In the genomic region with DNA sequence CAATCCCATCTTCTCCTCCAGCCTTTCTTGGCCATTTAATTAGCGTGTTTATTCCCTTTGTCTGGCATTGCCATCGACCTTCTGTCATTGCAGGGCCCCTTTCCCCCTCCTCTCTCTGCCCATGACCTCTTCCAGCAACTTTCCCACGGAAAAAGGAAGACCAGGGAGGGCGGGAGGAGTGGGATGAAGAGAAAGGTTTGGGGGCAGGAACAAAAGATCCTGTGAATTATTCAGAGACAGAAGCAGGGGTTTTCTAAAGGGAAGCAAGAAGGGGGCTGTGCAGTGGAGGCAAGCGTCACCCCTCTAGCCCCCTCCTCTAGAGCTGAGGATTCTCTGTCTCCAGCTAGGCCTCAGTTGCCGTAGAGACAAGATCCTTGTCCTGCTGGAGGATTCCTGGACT, we compare ENCODE assay signal across 29 cellular contexts. TPM values are rescaled to one million over a fixed set of nuclear protein-coding genes. Genes with fewer than 3 reads are reported as not detected.
DNase-seq lines count a peak whose midpoint lies in the region; ATAC-seq and TF ChIP-seq lines count a peak whose summit lies in the region.
"Had no signal": no experiment of that assay in that cellular context is flagged by ENCODE, and none has a peak within 500 bp of the region (broad histone marks: within the 10 kb centered on the region; RNA-seq: fewer than 3 reads in every experiment).

No MANE protein-coding gene starts in this region.

- H3K9me3 Mint-ChIP-seq in brain (peaks cover 0 to 3% (median under 1%) of the 10 kb centered on the region in 5 experiments), chondrocyte (ENCODE audit: low read depth) (no peaks in the 10 kb centered on the region)
- H3K9me3 Mint-ChIP-seq: central memory CD8-positive, alpha-beta T cell; IgD-negative memory B cell had no signal

- no peak overlapping the region for H3K9ac ChIP-seq in Karpas-422 (ENCODE audit: low read length)

- H2AFZ ChIP-seq in neuron (ENCODE audit: low read depth, low read length) (no peak overlapping the region), Karpas-422 (ENCODE audit: low read length) (no peak overlapping the region)

- H3K4me3 ChIP-seq in left lung (no peak overlapping the region), neuron (ENCODE audit: low read length) (peak overlapping the region; percentile 15), transverse colon (no peak overlapping the region), WERI-Rb-1 (ENCODE audit: low read depth, low read length) (no peak overlapping the region), Karpas-422 (ENCODE audit: low read length) (no peak overlapping the region)
- H3K4me3 ChIP-seq: esophagus muscularis mucosa had no signal

- H3K27me3 Mint-ChIP-seq in brain (no peaks in the 10 kb centered on the region), chondrocyte (ENCODE audit: low read depth) (no peaks in the 10 kb centered on the region)
- H3K27me3 Mint-ChIP-seq: activated CD4-positive, alpha-beta T cell treated with anti-CD3 and anti-CD28 coated beads for 36 hours; central memory CD8-positive, alpha-beta T cell; IgD-negative memory B cell; stimulated activated naive CD8-positive, alpha-beta T cell treated with anti-CD3 and anti-CD28 coated beads, Interleukin-15, amount 100 ng/mL, for 72 hours had no signal

- peaks cover 0 to 13% of the 10 kb centered on the region in 2 donors for H3K36me3 ChIP-seq in left lung
- H3K36me3 ChIP-seq in neuron (ENCODE audit: insufficient read depth, low read length): peaks cover 74% of the 10 kb centered on the region
- H3K36me3 ChIP-seq in transverse colon: peaks cover 0 to 5% (median 1%) of the 10 kb centered on the region in 4 donors
- H3K36me3 ChIP-seq in WERI-Rb-1: no peaks in the 10 kb centered on the region
- no peaks in the 10 kb centered on the region for H3K36me3 ChIP-seq in Karpas-422 (ENCODE audit: insufficient read depth, low read length)

- 54 to 55% methylated on average over 6 of the region's 6 CpGs for WGBS in transverse colon (ENCODE audit: low coverage in 1 of 2), 2 donors

- in situ Hi-C loops in transverse colon (cut with MboI; ENCODE audit: low pct_ligation_motif_present in 1 of 4, low pct_unique_long_range_greater_than_20kb in 1 of 4, low sequenced_read_pairs in 3 of 4): no loop called here

- H3K27ac Mint-ChIP-seq in brain: peak overlapping the region; percentile 86 to 95 (median 92)
- no peak overlapping the region for H3K27ac Mint-ChIP-seq in chondrocyte (ENCODE audit: unreplicated experiment)
- H3K27ac Mint-ChIP-seq: activated CD4-positive, alpha-beta T cell treated with anti-CD3 and anti-CD28 coated beads for 36 hours; T-cell had no signal

- no peaks in the 10 kb centered on the region for H3K9me2 ChIP-seq in Karpas-422 (replicated peaks; ENCODE audit: insufficient read depth, low read length)

- TF ChIP-seq EP300 in transverse colon (IDR thresholded peaks at IDR 0.05; ENCODE audit: low read depth): no peak

- H3K9me3 ChIP-seq in left lung (no peaks in the 10 kb centered on the region), neuron (ENCODE audit: low read length) (no peaks in the 10 kb centered on the region), transverse colon (no peaks in the 10 kb centered on the region), WERI-Rb-1 (ENCODE audit: severe bottlenecking) (no peaks in the 10 kb centered on the region), Karpas-422 (ENCODE audit: low read length) (no peaks in the 10 kb centered on the region)
- H3K9me3 ChIP-seq: esophagus muscularis mucosa, neutrophil had no signal

- no peak overlapping the region for H3K4me2 ChIP-seq in Karpas-422 (ENCODE audit: low read depth, low read length, poor library complexity, severe bottlenecking)

- TF ChIP-seq CTCF in brain (conservative IDR thresholded peaks at IDR 0.05) (no peak), left lung (IDR thresholded peaks at IDR 0.05) (no peak), transverse colon (IDR thresholded peaks at IDR 0.05) (no peak), chondrocyte (IDR thresholded peaks at IDR 0.05) (no peak), WERI-Rb-1 (IDR thresholded peaks at IDR 0.05; ENCODE audit: low read depth, low read length) (no peak)

- no peak for ATAC-seq in left lung
- ATAC-seq: activated CD4-positive, alpha-beta T cell treated with anti-CD3 and anti-CD28 coated beads for 36 hours; stimulated activated naive CD8-positive, alpha-beta T cell treated with anti-CD3 and anti-CD28 coated beads, Interleukin-15, amount 100 ng/mL, for 72 hours; T-cell had no signal

- no peak for TF ChIP-seq POLR2A in transverse colon (IDR thresholded peaks at IDR 0.05)

- intact Hi-C loops in left lung (cut with DNase I) (no loop called here), transverse colon (cut with DNase I; ENCODE audit: low total_unique reads) (no loop called here)

- H3K4me3 Mint-ChIP-seq in brain (peak overlapping the region; percentile 49 to 75 (median 63)), chondrocyte (ENCODE audit: unreplicated experiment) (no peak overlapping the region)
- H3K4me3 Mint-ChIP-seq: activated CD4-positive, alpha-beta T cell treated with anti-CD3 and anti-CD28 coated beads for 36 hours; central memory CD8-positive, alpha-beta T cell; IgD-negative memory B cell; stimulated activated naive CD8-positive, alpha-beta T cell treated with anti-CD3 and anti-CD28 coated beads, Interleukin-15, amount 100 ng/mL, for 72 hours; T-cell had no signal

- H3K4me1 Mint-ChIP-seq in brain: peaks cover 84% of the 10 kb centered on the region
- H3K4me1 Mint-ChIP-seq in chondrocyte (ENCODE audit: low read depth): peaks cover 19% of the 10 kb centered on the region
- H3K4me1 Mint-ChIP-seq: activated CD4-positive, alpha-beta T cell treated with anti-CD3 and anti-CD28 coated beads for 36 hours; central memory CD8-positive, alpha-beta T cell; stimulated activated naive CD8-positive, alpha-beta T cell treated with anti-CD3 and anti-CD28 coated beads, Interleukin-15, amount 100 ng/mL, for 72 hours had no signal

- H3K4me1 ChIP-seq in left lung: peaks cover 47 to 60% of the 10 kb centered on the region in 2 donors
- peaks cover 73% of the 10 kb centered on the region for H3K4me1 ChIP-seq in neuron (ENCODE audit: insufficient read depth, low read length)
- peaks cover 42 to 78% (median 64%) of the 10 kb centered on the region in 4 donors for H3K4me1 ChIP-seq in transverse colon
- peaks cover 6% of the 10 kb centered on the region for H3K4me1 ChIP-seq in Karpas-422 (ENCODE audit: low read length)

- DNase-seq in left lung (no peak), transverse colon (no peak), chondrocyte (ENCODE audit: low spot score) (no peak), NCI-H526 treated with DMSO at 0.1 percent for 48 hours (lab: John Stamatoyannopoulos, UW) (no peak), WERI-Rb-1 (no peak), Karpas-422 (no peak)
- DNase-seq: activated CD4-positive, alpha-beta T cell treated with anti-CD3 and anti-CD28 coated beads for 36 hours; activated naive CD4-positive, alpha-beta T cell treated with anti-CD3 and anti-CD28 coated beads, Interleukin-2, amount 50 U/mL, for 16 hours; effector memory CD4-positive, alpha-beta T cell; EL; kidney; mesenchymal stem cell; NCI-H1105 treated with DMSO at 0.1 percent for 48 hours; NCI-H510A; SIG-M5; stimulated activated CD4-positive, alpha-beta T cell treated with anti-CD3 and anti-CD28 coated beads, Interleukin-12 subunit alpha, Interleukin-12 subunit beta, amount 100 ng/mL, for 4 hours; stimulated activated CD4-positive, alpha-beta T cell treated with anti-CD3 and anti-CD28 coated beads, Interleukin-4, amount 100 ng/mL, for 4 hours; stimulated activated naive CD8-positive, alpha-beta T cell treated with anti-CD3 and anti-CD28 coated beads, Interleukin-15, amount 100 ng/mL, for 72 hours; T-cell had no signal

- 0 out of 2 replicates have a peak, but pooled peaks cover 6% of the 10 kb centered on the region for H4K20me1 ChIP-seq in Karpas-422 (ENCODE audit: insufficient read depth, low read depth, low read length)

- H3K27ac ChIP-seq in left lung (peak overlapping the region; percentile 51 to 70), transverse colon (peak overlapping the region; percentile 85 to 90 (median 87)), WERI-Rb-1 (no peak overlapping the region), Karpas-422 (ENCODE audit: low read length) (no peak overlapping the region)
- H3K27ac ChIP-seq: C4-2B, neutrophil had no signal

- H3K36me3 Mint-ChIP-seq in brain (peaks cover 87% of the 10 kb centered on the region), chondrocyte (ENCODE audit: low read depth) (peaks cover 6% of the 10 kb centered on the region)

- H3K27me3 ChIP-seq in left lung: no peaks in the 10 kb centered on the region
- H3K27me3 ChIP-seq in neuron (ENCODE audit: insufficient read depth, low read length): no peaks in the 10 kb centered on the region
- H3K27me3 ChIP-seq in transverse colon: no peaks in the 10 kb centered on the region
- peaks cover 72% of the 10 kb centered on the region for H3K27me3 ChIP-seq in WERI-Rb-1 (ENCODE audit: insufficient read depth, low read depth, severe bottlenecking)
- H3K27me3 ChIP-seq in Karpas-422 (ENCODE audit: low read length): no peaks in the 10 kb centered on the region
- H3K27me3 ChIP-seq: esophagus muscularis mucosa, neutrophil had no signal

- H3K79me2 ChIP-seq in Karpas-422 (ENCODE audit: low read length): no peaks in the 10 kb centered on the region

RNA-seq across cellular contexts. Expression of a gene that starts 12.9 kb away (rescaled TPM):
- polyA plus RNA-seq in brain (ENCODE audit: insufficient read depth, low read depth, low replicate concordance): 5.2 TPM
- total RNA-seq in left lung: 10 to 100 TPM; 33.2 to 43.4 TPM
- total RNA-seq in transverse colon: 10 to 100 TPM; 61.3 to 95.3 (median 77.6) TPM
- 3.1 to 4.4 TPM (median 3.4 TPM) in 3 replicates for total RNA-seq in chondrocyte
- 8.4 and 9.2 TPM in 2 replicates for total RNA-seq in Karpas-422 (2014; rRNA removed; shearing (Covaris generic); ENCODE audit: low replicate concordance)

RNA-seq across cellular contexts. Expression of a gene that starts 27.9 kb away (rescaled TPM):
- 2.3 TPM for polyA plus RNA-seq in brain (ENCODE audit: insufficient read depth, low read depth, low replicate concordance)
- total RNA-seq in left lung (10 to 100 TPM; 23.5 to 68.7 TPM), transverse colon (10 to 100 TPM in 1 of 4 donors, 1 to 10 TPM in 3; 4.6 to 16.5 (median 7.5) TPM), chondrocyte (not detected in 3 replicates)
- 59.6 and 80.0 TPM in 2 replicates for total RNA-seq in Karpas-422 (2014; rRNA removed; shearing (Covaris generic); ENCODE audit: low replicate concordance)
- total RNA-seq: activated CD4-positive, alpha-beta T cell treated with anti-CD3 and anti-CD28 coated beads for 36 hours; H4; M059J had no signal
- polyA plus RNA-seq: AG04450 had no signal

RNA-seq across cellular contexts. Expression of a gene that starts 42.2 kb away (rescaled TPM):
- 5.5 TPM for polyA plus RNA-seq in brain (ENCODE audit: insufficient read depth, low read depth, low replicate concordance)
- total RNA-seq in left lung: 10 to 100 TPM; 50.3 to 55.9 TPM
- total RNA-seq in transverse colon: 10 to 100 TPM; 17.6 to 62.1 (median 26.2) TPM
- total RNA-seq in chondrocyte: 10.8 to 22.3 TPM (median 11.6 TPM) in 3 replicates
- total RNA-seq in Karpas-422 (2014; rRNA removed; shearing (Covaris generic); ENCODE audit: low replicate concordance): 48.2 and 64.1 TPM in 2 replicates

Comparison
In these comparisons a context has a peak if more than half of its experiments do, and no peak if none do; other contexts are left out.
1. H3K27ac ChIP-seq: peak in left lung (2 of 2) and transverse colon (4 of 4); none in WERI-Rb-1 (single experiment) and Karpas-422 (single experiment).